Comparison of ENCODE assay signal across 9 cellular contexts in genomic region chr19:40804783-40805242, GRCh38. TPM values are rescaled to one million over a fixed set of nuclear protein-coding genes. Genes with fewer than 3 reads are reported as not detected.
DNase-seq lines count a peak whose midpoint lies in the region; ATAC-seq, FAIRE-seq and TF ChIP-seq lines count a peak whose summit lies in the region.
"Had no signal": no experiment of that assay in that cellular context is flagged by ENCODE, and none has a peak within 500 bp of the region (broad histone marks: within the 10 kb centered on the region; RNA-seq: fewer than 3 reads in every experiment).

No MANE protein-coding gene starts in this region.

- H3K27ac ChIP-seq in astrocyte (ENCODE audit: low read depth, low read length), result no peak overlapping the region
- H3K27ac ChIP-seq in liver (ENCODE audit: low read depth in 1 of 2, low read length in 2 of 2), result peak overlapping the region; percentile 48 to 82
- H3K27ac ChIP-seq in tibial artery, result peak overlapping the region; percentile 53 to 97

- H3K9me3 ChIP-seq in astrocyte (ENCODE audit: insufficient read depth, low read depth, low read length) (no peaks in the 10 kb centered on the region), liver (ENCODE audit: control insufficient read depth in 4 of 4, low read length in 3 of 4) (no peaks in the 10 kb centered on the region), tibial artery (no peaks in the 10 kb centered on the region)

- H2AFZ ChIP-seq in astrocyte (ENCODE audit: low read depth, low read length), result no peak overlapping the region

- H3K36me3 ChIP-seq in astrocyte (ENCODE audit: insufficient read depth, low read length) (peaks cover 4% of the 10 kb centered on the region), liver (ENCODE audit: control insufficient read depth in 4 of 4, insufficient read depth in 3 of 4, low read depth in 1 of 4, low read length in 3 of 4) (peaks cover 9 to 19% (median 14%) of the 10 kb centered on the region in 4 donors), tibial artery (peaks cover 18 to 50% (median 31%) of the 10 kb centered on the region in 3 donors)

- peak overlapping the region; percentile 65 for H3K4me3 Mint-ChIP-seq in activated CD8-positive, alpha-beta memory T cell treated with anti-CD3 and anti-CD28 coated beads, Interleukin-2, amount 10 ng/mL, durations not matched to agents 7 days and 5 days
- H3K4me3 Mint-ChIP-seq in astrocyte (ENCODE audit: unreplicated experiment), result no peak overlapping the region

- H3K27me3 Mint-ChIP-seq in activated CD8-positive, alpha-beta memory T cell treated with anti-CD3 and anti-CD28 coated beads, Interleukin-2, amount 10 ng/mL, durations not matched to agents 7 days and 5 days, result no peaks in the 10 kb centered on the region
- no peaks in the 10 kb centered on the region for H3K27me3 Mint-ChIP-seq in astrocyte (ENCODE audit: low read depth, unreplicated experiment)

- H3K27me3 ChIP-seq in astrocyte (ENCODE audit: insufficient read depth, low read length) (no peaks in the 10 kb centered on the region), liver (ENCODE audit: control insufficient read depth in 4 of 4, insufficient read depth in 4 of 4, low read length in 3 of 4) (no peaks in the 10 kb centered on the region), tibial artery (no peaks in the 10 kb centered on the region)

- H3K4me3 ChIP-seq in astrocyte (ENCODE audit: insufficient read depth, low read depth, low read length), result no peak overlapping the region
- H3K4me3 ChIP-seq in liver (ENCODE audit: low read depth in 1 of 3, low read length in 3 of 3), result no peak overlapping the region
- no peak overlapping the region for H3K4me3 ChIP-seq in tibial artery

- CTCF ChIA-PET in activated CD8-positive, alpha-beta memory T cell treated with anti-CD3 and anti-CD28 coated beads, Interleukin-2, amount 10 ng/mL, durations not matched to agents 7 days and 5 days (lab: Charles Lee), result interaction anchor here (0.7 to 6.4 kb wide), 8 partner anchors 7 to 170 kb away, joined by 3 to 60 read pairs (median 18); partner anchors contain the start of genes COQ8B, EGLN2, ITPKC and MIA

- H3K4me2 ChIP-seq in astrocyte (ENCODE audit: low read length), result peak overlapping the region; percentile 5

- intact Hi-C loops in tibial artery (cut with DNase I; ENCODE audit: low total_unique reads), result loop anchor here (10.0 kb wide), 1 partner anchor 50 kb away; the partner anchor contains the start of genes ACTMAP and SNRPA

- no peak for ATAC-seq in activated CD8-positive, alpha-beta memory T cell treated with anti-CD3 and anti-CD28 coated beads, Interleukin-2, amount 10 ng/mL, durations not matched to agents 7 days and 5 days

- no peak for FAIRE-seq in astrocyte (lab: Jason Lieb, UNC)

- H3K36me3 Mint-ChIP-seq in activated CD8-positive, alpha-beta memory T cell treated with anti-CD3 and anti-CD28 coated beads, Interleukin-2, amount 10 ng/mL, durations not matched to agents 7 days and 5 days, result peaks cover 43% of the 10 kb centered on the region
- H3K36me3 Mint-ChIP-seq in astrocyte (ENCODE audit: low read depth, unreplicated experiment), result peaks cover 12% of the 10 kb centered on the region

- peaks cover 41% of the 10 kb centered on the region for H3K4me1 ChIP-seq in astrocyte (ENCODE audit: insufficient read depth, low read length)
- peaks cover 34 to 73% (median 65%) of the 10 kb centered on the region in 4 donors for H3K4me1 ChIP-seq in liver (ENCODE audit: control insufficient read depth in 4 of 4, insufficient read depth in 4 of 4, low read length in 3 of 4)
- peaks cover 7 to 96% (median 86%) of the 10 kb centered on the region in 4 donors for H3K4me1 ChIP-seq in tibial artery

- H3K4me1 Mint-ChIP-seq in activated CD8-positive, alpha-beta memory T cell treated with anti-CD3 and anti-CD28 coated beads, Interleukin-2, amount 10 ng/mL, durations not matched to agents 7 days and 5 days, result peaks cover 88% of the 10 kb centered on the region
- peaks cover 45% of the 10 kb centered on the region for H3K4me1 Mint-ChIP-seq in astrocyte (ENCODE audit: low read depth, unreplicated experiment)

- peak overlapping the region; percentile 89 for H3K27ac Mint-ChIP-seq in activated CD8-positive, alpha-beta memory T cell treated with anti-CD3 and anti-CD28 coated beads, Interleukin-2, amount 10 ng/mL, durations not matched to agents 7 days and 5 days
- peak overlapping the region; percentile 85 for H3K27ac Mint-ChIP-seq in astrocyte (ENCODE audit: unreplicated experiment)

- H3K79me2 ChIP-seq in astrocyte (ENCODE audit: insufficient read depth, low read length), result peaks cover 88% of the 10 kb centered on the region

- peak in 1 of 2 donors; percentile 22 for TF ChIP-seq RAD21 in liver (IDR thresholded peaks at IDR 0.05)

- H3K9ac ChIP-seq in astrocyte (ENCODE audit: low read length) (no peak overlapping the region), liver (ENCODE audit: low read depth in 1 of 2, low read length in 2 of 2) (no peak overlapping the region)

- TF ChIP-seq CTCF in astrocyte (IDR thresholded peaks at IDR 0.05; ENCODE audit: insufficient read depth, low read depth, low read length) (no peak), liver (IDR thresholded peaks at IDR 0.05; ENCODE audit: low read depth, low read length, missing input control) (no peak), tibial artery (IDR thresholded peaks at IDR 0.05) (no peak)

- 16% methylated on average over 7 of the region's 7 CpGs for WGBS in liver

- no peak for DNase-seq in activated CD8-positive, alpha-beta memory T cell treated with anti-CD3 and anti-CD28 coated beads, Interleukin-2, amount 10 ng/mL, durations not matched to agents 7 days and 5 days
- no peak for DNase-seq in activated CD8-positive, alpha-beta memory T cell treated with anti-CD3 and anti-CD28 coated beads, Interleukin-2, amount 50 U/mL, for 48 hours
- DNase-seq in astrocyte (ENCODE audit: low read depth) (no peak), tibial artery (no peak), glomerular visceral epithelial cell (ENCODE audit: extremely low spot score) (no peak), DMS153 (lab: John Stamatoyannopoulos, UW) (no peak)
- no peak for DNase-seq in stimulated activated CD4-positive, alpha-beta T cell treated with anti-CD3 and anti-CD28 coated beads, Interleukin-4, amount 100 ng/mL, for 24 hours
- DNase-seq: NCI-H1417 treated with DMSO at 0.1 percent for 48 hours had no signal

- peaks cover 97% of the 10 kb centered on the region for H4K20me1 ChIP-seq in astrocyte (ENCODE audit: insufficient read depth, low read length)

- H3K9me3 Mint-ChIP-seq in activated CD8-positive, alpha-beta memory T cell treated with anti-CD3 and anti-CD28 coated beads, Interleukin-2, amount 10 ng/mL, durations not matched to agents 7 days and 5 days (ENCODE audit: low read depth), result no peaks in the 10 kb centered on the region
- no peaks in the 10 kb centered on the region for H3K9me3 Mint-ChIP-seq in astrocyte (ENCODE audit: unreplicated experiment)

TF ChIP-seq in liver, 16 proteins besides CTCF, POLR2A, EP300 and RAD21:
- TF ChIP-seq SP1 (IDR thresholded peaks at IDR 0.05) (no peak), YY1 (IDR thresholded peaks at IDR 0.05) (peak; percentile 87), RXRA (IDR thresholded peaks at IDR 0.05) (peak; percentile 58 to 85), HNF4A (conservative IDR thresholded peaks at IDR 0.05) (peak; percentile 15 to 72), HNF4G (IDR thresholded peaks at IDR 0.05) (no peak)

RNA-seq across cellular contexts. Expression of gene EGLN2, which starts 5.8 kb away (rescaled TPM):
- total RNA-seq in activated CD8-positive, alpha-beta memory T cell treated with anti-CD3 and anti-CD28 coated beads, Interleukin-2, amount 10 ng/mL, durations not matched to agents 7 days and 5 days, result 100 to 1,000 TPM; 101 to 105 TPM
- total RNA-seq in astrocyte (82.1 and 84.6 TPM in 2 replicates), liver (10 to 100 TPM; 34.8 to 56.3 TPM)
- 10 to 100 TPM; 45.2 to 50.2 TPM for polyA plus RNA-seq in liver

RNA-seq across cellular contexts. Expression of gene RAB4B, which starts 26.8 kb away (rescaled TPM):
- total RNA-seq in activated CD8-positive, alpha-beta memory T cell treated with anti-CD3 and anti-CD28 coated beads, Interleukin-2, amount 10 ng/mL, durations not matched to agents 7 days and 5 days, result 10 to 100 TPM; 36.2 to 56.7 TPM
- total RNA-seq in astrocyte (18.8 and 21.0 TPM in 2 replicates), liver (1 to 10 TPM; 5.5 to 9.0 TPM)
- polyA plus RNA-seq in liver, result 10 to 100 TPM; 16.8 to 16.9 TPM

RNA-seq across cellular contexts. Expression of gene MIA, which starts 29.5 kb away (rescaled TPM):
- total RNA-seq in activated CD8-positive, alpha-beta memory T cell treated with anti-CD3 and anti-CD28 coated beads, Interleukin-2, amount 10 ng/mL, durations not matched to agents 7 days and 5 days, result not detected
- total RNA-seq in astrocyte (2.5 TPM in 2 replicates), liver (under 1 TPM in 1 of 2 donors, not detected in 1; 0.42 TPM)
- under 1 TPM in 1 of 2 donors, not detected in 1; 0.44 TPM for polyA plus RNA-seq in liver

RNA-seq across cellular contexts. Expression of gene CYP2A6, which starts 45.4 kb away (rescaled TPM):
- not detected for total RNA-seq in activated CD8-positive, alpha-beta memory T cell treated with anti-CD3 and anti-CD28 coated beads, Interleukin-2, amount 10 ng/mL, durations not matched to agents 7 days and 5 days
- total RNA-seq in astrocyte (not detected in 2 replicates), liver (10 to 100 TPM in 1 of 2 donors, under 1 TPM in 1; 0.09 to 56.1 TPM)
- 1,000 to 10,000 TPM in 1 of 2 donors, 10 to 100 TPM in 1; 63.1 to 1,020 TPM for polyA plus RNA-seq in liver

RNA-seq across cellular contexts. Expression of gene SNRPA, which starts 53.8 kb away (rescaled TPM):
- total RNA-seq in activated CD8-positive, alpha-beta memory T cell treated with anti-CD3 and anti-CD28 coated beads, Interleukin-2, amount 10 ng/mL, durations not matched to agents 7 days and 5 days, result 100 to 1,000 TPM; 176 to 193 TPM
- 60.0 and 67.0 TPM in 2 replicates for total RNA-seq in astrocyte
- total RNA-seq in liver, result 10 to 100 TPM; 11.8 to 27.1 TPM
- 10 to 100 TPM; 12.4 to 21.6 TPM for polyA plus RNA-seq in liver
